Comparison of ENCODE assay signal across 21 cellular contexts in the genomic region with DNA sequence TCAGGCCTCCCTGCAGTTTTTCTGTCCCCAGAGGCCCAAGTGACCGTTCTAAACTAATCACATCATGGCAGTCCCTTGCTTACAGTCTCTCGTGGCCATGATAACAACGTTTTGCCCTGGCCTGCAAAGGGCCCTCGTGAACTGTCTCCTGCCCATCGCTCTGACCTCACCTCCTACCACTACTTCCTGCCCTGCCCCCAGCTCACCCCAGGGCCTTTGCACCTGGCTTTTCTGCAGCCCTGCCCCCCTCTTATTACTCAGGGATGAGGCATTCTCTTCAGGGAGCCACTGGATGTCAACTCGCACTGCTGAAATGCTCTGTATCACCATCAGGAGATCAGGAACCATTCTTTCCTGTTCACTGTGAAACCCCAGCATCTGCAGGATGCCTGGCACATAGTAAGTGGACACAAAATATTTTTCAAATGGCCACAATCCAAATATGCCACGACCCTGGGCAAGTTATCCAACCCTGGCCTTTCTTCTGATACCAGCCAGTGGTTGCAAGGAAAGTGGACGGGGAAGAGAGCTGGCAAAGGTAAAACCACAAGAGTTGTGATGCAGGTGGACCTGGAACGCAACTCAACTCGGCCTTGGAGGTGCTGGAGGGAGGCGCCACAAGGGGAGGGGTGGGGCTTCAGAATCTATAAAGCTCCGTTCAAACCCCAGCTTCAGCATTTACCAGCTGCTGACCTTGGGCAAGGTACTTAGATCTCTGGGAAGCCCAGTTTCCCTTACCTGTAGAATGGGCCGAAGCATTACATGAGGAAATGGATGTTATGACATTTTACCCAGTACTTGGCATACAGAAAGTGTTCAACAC. TPM values are rescaled to one million over a fixed set of nuclear protein-coding genes. Genes with fewer than 3 reads are reported as not detected.
DNase-seq lines count a peak whose midpoint lies in the region; ATAC-seq and TF ChIP-seq lines count a peak whose summit lies in the region.
"Had no signal": no experiment of that assay in that cellular context is flagged by ENCODE, and none has a peak within 500 bp of the region (broad histone marks: within the 10 kb centered on the region; RNA-seq: fewer than 3 reads in every experiment).

No MANE protein-coding gene starts in this region.

- no peak for ATAC-seq in activated CD8-positive, alpha-beta T cell treated with anti-CD3 and anti-CD28 coated beads for 36 hours
- ATAC-seq in activated CD8-positive, alpha-beta T cell treated with anti-CD3 and anti-CD28 coated beads, Interleukin-2, amount 10 ng/mL, durations not matched to agents 7 days and 5 days, result no peak
- ATAC-seq in stimulated activated effector memory CD8-positive, alpha-beta T cell treated with anti-CD3 and anti-CD28 coated beads, Interleukin-12 subunit alpha, Interleukin-12 subunit beta, amount 100 ng/mL, for 72 hours, result no peak
- ATAC-seq in GM21360 (IDR thresholded peaks at IDR 0.05; ENCODE audit: unreplicated experiment), result no peak
- ATAC-seq: lower lobe of right lung; natural killer cell treated with Interleukin-12 subunit alpha and Interleukin-12 subunit beta and Interleukin-15 and Interleukin-18, amount 100 ng/mL, for 72 hours had no signal

- TF ChIP-seq CTCF in activated CD8-positive, alpha-beta T cell treated with anti-CD3 and anti-CD28 coated beads for 36 hours (IDR thresholded peaks at IDR 0.05), result no peak
- TF ChIP-seq CTCF in glutamatergic neuron (IDR thresholded peaks at IDR 0.05; ENCODE audit: partially characterized antibody, unreplicated experiment), result no peak
- TF ChIP-seq CTCF in GM13977 (IDR thresholded peaks at IDR 0.05; ENCODE audit: extremely low read depth, insufficient read depth, missing control alignments), result no peak

- POLR2A ChIA-PET in activated CD8-positive, alpha-beta T cell treated with anti-CD3 and anti-CD28 coated beads for 36 hours (lab: Charles Lee), result no interaction called here
- POLR2A ChIA-PET in activated CD8-positive, alpha-beta T cell treated with anti-CD3 and anti-CD28 coated beads, Interleukin-2, amount 10 ng/mL, durations not matched to agents 7 days and 5 days (lab: Charles Lee), result no interaction called here

- in situ Hi-C loops in GM13977 (cut with MboI; ENCODE audit: low pct_unique_long_range_greater_than_20kb, low sequenced_read_pairs, unreplicated experiment), result no loop called here

- peaks cover 14% of the 10 kb centered on the region for H3K4me1 Mint-ChIP-seq in activated CD8-positive, alpha-beta T cell treated with anti-CD3 and anti-CD28 coated beads for 36 hours (ENCODE audit: low read depth)
- peaks cover 18% of the 10 kb centered on the region for H3K4me1 Mint-ChIP-seq in activated CD8-positive, alpha-beta T cell treated with anti-CD3 and anti-CD28 coated beads, Interleukin-2, amount 10 ng/mL, durations not matched to agents 7 days and 5 days (ENCODE audit: low read depth)
- peaks cover 19% of the 10 kb centered on the region for H3K4me1 Mint-ChIP-seq in glutamatergic neuron (ENCODE audit: low read depth, unreplicated experiment)
- H3K4me1 Mint-ChIP-seq in stimulated activated effector memory CD8-positive, alpha-beta T cell treated with anti-CD3 and anti-CD28 coated beads, Interleukin-12 subunit alpha, Interleukin-12 subunit beta, amount 100 ng/mL, for 72 hours, result peaks cover 19% of the 10 kb centered on the region

- H3K27me3 Mint-ChIP-seq in activated CD8-positive, alpha-beta T cell treated with anti-CD3 and anti-CD28 coated beads for 36 hours, result peaks cover 57% of the 10 kb centered on the region
- peaks cover 65% of the 10 kb centered on the region for H3K27me3 Mint-ChIP-seq in activated CD8-positive, alpha-beta T cell treated with anti-CD3 and anti-CD28 coated beads, Interleukin-2, amount 10 ng/mL, durations not matched to agents 7 days and 5 days (ENCODE audit: low read depth)
- peaks cover 26% of the 10 kb centered on the region for H3K27me3 Mint-ChIP-seq in glutamatergic neuron (ENCODE audit: unreplicated experiment)

- no peaks in the 10 kb centered on the region for H3K36me3 Mint-ChIP-seq in activated CD8-positive, alpha-beta T cell treated with anti-CD3 and anti-CD28 coated beads for 36 hours (ENCODE audit: low read depth)
- no peaks in the 10 kb centered on the region for H3K36me3 Mint-ChIP-seq in activated CD8-positive, alpha-beta T cell treated with anti-CD3 and anti-CD28 coated beads, Interleukin-2, amount 10 ng/mL, durations not matched to agents 7 days and 5 days (ENCODE audit: low read depth)
- H3K36me3 Mint-ChIP-seq in glutamatergic neuron (ENCODE audit: unreplicated experiment), result no peaks in the 10 kb centered on the region
- H3K36me3 Mint-ChIP-seq in stimulated activated effector memory CD8-positive, alpha-beta T cell treated with anti-CD3 and anti-CD28 coated beads, Interleukin-12 subunit alpha, Interleukin-12 subunit beta, amount 100 ng/mL, for 72 hours, result no peaks in the 10 kb centered on the region
- H3K36me3 Mint-ChIP-seq: natural killer cell treated with Interleukin-12 subunit alpha and Interleukin-12 subunit beta and Interleukin-15 and Interleukin-18, amount 100 ng/mL, for 72 hours had no signal

- no peak for DNase-seq in activated CD8-positive, alpha-beta T cell treated with anti-CD3 and anti-CD28 coated beads for 36 hours
- no peak for DNase-seq in activated CD8-positive, alpha-beta T cell treated with anti-CD3 and anti-CD28 coated beads, Interleukin-2, amount 10 ng/mL, durations not matched to agents 7 days and 5 days
- DNase-seq in RKO (ENCODE audit: low spot score), result peak; percentile 23
- DNase-seq in glutamatergic neuron, result no peak
- DNase-seq in stimulated activated effector memory CD8-positive, alpha-beta T cell treated with anti-CD3 and anti-CD28 coated beads, Interleukin-12 subunit alpha, Interleukin-12 subunit beta, amount 100 ng/mL, for 72 hours (ENCODE audit: low spot score in 2 of 2), result no peak
- no peak for DNase-seq in SIG-M5 (lab: John Stamatoyannopoulos, UW)
- no peak for DNase-seq in GM13977 (ENCODE audit: low spot score)
- DNase-seq: activated CD4-positive, alpha-beta T cell treated with anti-CD3 and anti-CD28 coated beads for 4 hours; activated naive CD4-positive, alpha-beta T cell treated with Interleukin-2 at 50 U/mL for 16 hours; cortex of kidney; lower lobe of right lung; MG63; NCI-H187; NCI-H446 treated with DMSO at 0.1 percent for 48 hours; stimulated activated naive CD4-positive, alpha-beta T cell treated with Interleukin-2 at 50 U/mL for 16 hours; T1000 had no signal

- peak overlapping the region; percentile 13 for H3K4me3 Mint-ChIP-seq in activated CD8-positive, alpha-beta T cell treated with anti-CD3 and anti-CD28 coated beads for 36 hours
- no peak overlapping the region for H3K4me3 Mint-ChIP-seq in activated CD8-positive, alpha-beta T cell treated with anti-CD3 and anti-CD28 coated beads, Interleukin-2, amount 10 ng/mL, durations not matched to agents 7 days and 5 days
- peak overlapping the region; percentile 52 for H3K4me3 Mint-ChIP-seq in glutamatergic neuron (ENCODE audit: unreplicated experiment)
- H3K4me3 Mint-ChIP-seq in stimulated activated effector memory CD8-positive, alpha-beta T cell treated with anti-CD3 and anti-CD28 coated beads, Interleukin-12 subunit alpha, Interleukin-12 subunit beta, amount 100 ng/mL, for 72 hours, result peak overlapping the region; percentile 51

- CTCF ChIA-PET in activated CD8-positive, alpha-beta T cell treated with anti-CD3 and anti-CD28 coated beads for 36 hours (lab: Charles Lee), result no interaction called here
- CTCF ChIA-PET in activated CD8-positive, alpha-beta T cell treated with anti-CD3 and anti-CD28 coated beads, Interleukin-2, amount 10 ng/mL, durations not matched to agents 7 days and 5 days (lab: Charles Lee), result interaction anchor here (0.6 kb wide), 1 partner anchor 178 kb away, joined by 3 read pairs; no protein-coding TSS in a partner anchor

- intact Hi-C loops in activated CD8-positive, alpha-beta T cell treated with anti-CD3 and anti-CD28 coated beads for 36 hours (cut with micrococcal nuclease), result no loop called here

- H3K27ac Mint-ChIP-seq in activated CD8-positive, alpha-beta T cell treated with anti-CD3 and anti-CD28 coated beads for 36 hours, result no peak overlapping the region
- no peak overlapping the region for H3K27ac Mint-ChIP-seq in activated CD8-positive, alpha-beta T cell treated with anti-CD3 and anti-CD28 coated beads, Interleukin-2, amount 10 ng/mL, durations not matched to agents 7 days and 5 days
- no peak overlapping the region for H3K27ac Mint-ChIP-seq in glutamatergic neuron (ENCODE audit: unreplicated experiment)
- no peak overlapping the region for H3K27ac Mint-ChIP-seq in stimulated activated effector memory CD8-positive, alpha-beta T cell treated with anti-CD3 and anti-CD28 coated beads, Interleukin-12 subunit alpha, Interleukin-12 subunit beta, amount 100 ng/mL, for 72 hours
- H3K27ac Mint-ChIP-seq: natural killer cell treated with Interleukin-12 subunit alpha and Interleukin-12 subunit beta and Interleukin-15 and Interleukin-18, amount 100 ng/mL, for 72 hours had no signal

- H3K9me3 Mint-ChIP-seq in activated CD8-positive, alpha-beta T cell treated with anti-CD3 and anti-CD28 coated beads for 36 hours, result no peaks in the 10 kb centered on the region
- H3K9me3 Mint-ChIP-seq in activated CD8-positive, alpha-beta T cell treated with anti-CD3 and anti-CD28 coated beads, Interleukin-2, amount 10 ng/mL, durations not matched to agents 7 days and 5 days (ENCODE audit: insufficient read depth), result no peaks in the 10 kb centered on the region
- H3K9me3 Mint-ChIP-seq in glutamatergic neuron (ENCODE audit: unreplicated experiment), result peaks cover 9% of the 10 kb centered on the region
- H3K9me3 Mint-ChIP-seq in stimulated activated effector memory CD8-positive, alpha-beta T cell treated with anti-CD3 and anti-CD28 coated beads, Interleukin-12 subunit alpha, Interleukin-12 subunit beta, amount 100 ng/mL, for 72 hours, result no peaks in the 10 kb centered on the region
- H3K9me3 Mint-ChIP-seq: natural killer cell treated with Interleukin-12 subunit alpha and Interleukin-12 subunit beta and Interleukin-15 and Interleukin-18, amount 100 ng/mL, for 72 hours had no signal

RNA-seq across cellular contexts. Expression of a gene that starts 1.7 kb away (rescaled TPM):
- under 1 TPM; 0.69 to 0.79 TPM for total RNA-seq in activated CD8-positive, alpha-beta T cell treated with anti-CD3 and anti-CD28 coated beads for 36 hours
- total RNA-seq in activated CD8-positive, alpha-beta T cell treated with anti-CD3 and anti-CD28 coated beads, Interleukin-2, amount 10 ng/mL, durations not matched to agents 7 days and 5 days, result not detected
- total RNA-seq in glutamatergic neuron (ENCODE audit: unreplicated experiment), result 3.7 TPM
- total RNA-seq: A172; lower lobe of right lung; natural killer cell treated with Interleukin-12 subunit alpha and Interleukin-12 subunit beta and Interleukin-15 and Interleukin-18, amount 100 ng/mL, for 72 hours; upper lobe of left lung had no signal

RNA-seq across cellular contexts. Expression of a gene that starts 1.9 kb away (rescaled TPM):
- total RNA-seq in activated CD8-positive, alpha-beta T cell treated with anti-CD3 and anti-CD28 coated beads for 36 hours, result not detected
- not detected for total RNA-seq in activated CD8-positive, alpha-beta T cell treated with anti-CD3 and anti-CD28 coated beads, Interleukin-2, amount 10 ng/mL, durations not matched to agents 7 days and 5 days
- not detected for total RNA-seq in glutamatergic neuron (ENCODE audit: unreplicated experiment)
- total RNA-seq: A172; lower lobe of right lung; natural killer cell treated with Interleukin-12 subunit alpha and Interleukin-12 subunit beta and Interleukin-15 and Interleukin-18, amount 100 ng/mL, for 72 hours; SK-MEL-5; upper lobe of left lung had no signal

RNA-seq across cellular contexts. Expression of a gene that starts 18.7 kb away (rescaled TPM):
- total RNA-seq in activated CD8-positive, alpha-beta T cell treated with anti-CD3 and anti-CD28 coated beads for 36 hours, result 1 to 10 TPM; 1.6 to 2.0 TPM
- total RNA-seq in activated CD8-positive, alpha-beta T cell treated with anti-CD3 and anti-CD28 coated beads, Interleukin-2, amount 10 ng/mL, durations not matched to agents 7 days and 5 days, result 1 to 10 TPM; 1.9 to 2.5 TPM
- total RNA-seq in glutamatergic neuron (ENCODE audit: unreplicated experiment), result 72.3 TPM

RNA-seq across cellular contexts. Expression of a gene that starts 18.7 kb away (rescaled TPM):
- total RNA-seq in activated CD8-positive, alpha-beta T cell treated with anti-CD3 and anti-CD28 coated beads for 36 hours, result 10 to 100 TPM; 24.6 to 26.3 TPM
- 10 to 100 TPM; 41.6 to 47.4 TPM for total RNA-seq in activated CD8-positive, alpha-beta T cell treated with anti-CD3 and anti-CD28 coated beads, Interleukin-2, amount 10 ng/mL, durations not matched to agents 7 days and 5 days
- 97.2 TPM for total RNA-seq in glutamatergic neuron (ENCODE audit: unreplicated experiment)

Comparison
In these comparisons a context has a peak if more than half of its experiments do, and no peak if none do; other contexts are left out.
1. RNA of a gene that starts 18.7 kb away (total RNA-seq): 72.3 TPM in glutamatergic neuron (single experiment); 1.9 to 2.5 TPM in activated CD8-positive, alpha-beta T cell treated with anti-CD3 and anti-CD28 coated beads, Interleukin-2, amount 10 ng/mL, durations not matched to agents 7 days and 5 days and 1.6 to 2.0 TPM in activated CD8-positive, alpha-beta T cell treated with anti-CD3 and anti-CD28 coated beads for 36 hours; every median in the first group is over 10 times any median in the second.